In genomic region chr2:197784956-197785941, GRCh38 we compare ENCODE assay signal across 11 cellular contexts. TPM values are rescaled to one million over a fixed set of nuclear protein-coding genes. Genes with fewer than 3 reads are reported as not detected.
A peak's percentile ranks its signal among the peaks of the same experiment; 100 is the strongest.
DNase-seq lines count a peak whose midpoint lies in the region; ATAC-seq and TF ChIP-seq lines count a peak whose summit lies in the region.
"Had no signal": no experiment of that assay in that cellular context is flagged by ENCODE, and none has a peak within 500 bp of the region (broad histone marks: within the 10 kb centered on the region; RNA-seq: fewer than 3 reads in every experiment).

TSS of gene BOLL (minus strand) at chr2:197785319. CDS start at chr2:197781850, 3,469 bp downstream.

- H3K9ac ChIP-seq in trophoblast cell (ENCODE audit: low read length): no peak within 1 kb of the TSS

- H3K36me3 Mint-ChIP-seq in CD4-positive, alpha-beta T cell (ENCODE audit: low read depth): no peaks in the 10 kb centered on the region
- no peaks in the 10 kb centered on the region for H3K36me3 Mint-ChIP-seq in T-cell

- no peak within 1 kb of the TSS for H3K4ac ChIP-seq in trophoblast cell (ENCODE audit: low read depth, low read length)

- TF ChIP-seq EP300 in gastroesophageal sphincter (IDR thresholded peaks at IDR 0.05): no peak

- no peaks in the 10 kb centered on the region for H3K79me2 ChIP-seq in trophoblast cell (ENCODE audit: control insufficient read depth, insufficient read depth, low read length, poor library complexity)

- H3K27me3 Mint-ChIP-seq in CD4-positive, alpha-beta T cell: peaks cover 34% of the 10 kb centered on the region
- H3K27me3 Mint-ChIP-seq in T-cell: peaks cover 14 to 23% of the 10 kb centered on the region in 2 donors

- H3K4me1 ChIP-seq in gastroesophageal sphincter (peaks cover 0 to 13% (median 5%) of the 10 kb centered on the region in 3 donors), trophoblast cell (ENCODE audit: control insufficient read depth in 1 of 2, insufficient read depth in 2 of 2, low read length in 2 of 2) (peaks cover 4 to 7% of the 10 kb centered on the region in 2 experiments)

- no peaks in the 10 kb centered on the region for H3K4me1 Mint-ChIP-seq in CD4-positive, alpha-beta T cell (ENCODE audit: low read depth)
- H3K4me1 Mint-ChIP-seq in T-cell: peaks cover 0 to 1% (median 0%) of the 10 kb centered on the region in 3 donors

- H3K4me2 ChIP-seq in trophoblast cell (ENCODE audit: low read length): peak within 1 kb of the TSS; percentile 52

- POLR2A ChIA-PET in CD4-positive, alpha-beta T cell (lab: Charles Lee): no interaction called here
- POLR2A ChIA-PET in T-cell (lab: Charles Lee): no interaction called here

- no peak for DNase-seq in CD4-positive, alpha-beta T cell
- DNase-seq in T-cell (no peak), trophoblast cell (no peak), SKM-1 treated with dmso at 0.1 percent for 144 hours (lab: John Stamatoyannopoulos, UW; ENCODE audit: unreplicated experiment) (no peak), NCI-H187 (lab: John Stamatoyannopoulos, UW) (no peak)
- DNase-seq: DND-41 had no signal

- H3K27ac Mint-ChIP-seq in CD4-positive, alpha-beta T cell: no peak within 1 kb of the TSS
- no peak within 1 kb of the TSS for H3K27ac Mint-ChIP-seq in T-cell

- no peak within 1 kb of the TSS for H3K23ac ChIP-seq in trophoblast cell (ENCODE audit: low read length)

- no peak within 1 kb of the TSS for H2BK12ac ChIP-seq in trophoblast cell (ENCODE audit: low read length)

- no peak within 1 kb of the TSS for H2BK120ac ChIP-seq in trophoblast cell (ENCODE audit: insufficient read depth, low read length, poor library complexity)

- CTCF ChIA-PET in CD4-positive, alpha-beta T cell (lab: Charles Lee): no interaction called here
- CTCF ChIA-PET in T-cell (lab: Charles Lee): no interaction called here

- no peak for TF ChIP-seq POLR2A in gastroesophageal sphincter (IDR thresholded peaks at IDR 0.05)

- no peaks in the 10 kb centered on the region for H3K9me3 ChIP-seq in CD4-positive, alpha-beta T cell (ENCODE audit: control insufficient read depth, low read length)
- H3K9me3 ChIP-seq in gastroesophageal sphincter (no peaks in the 10 kb centered on the region), trophoblast cell (ENCODE audit: insufficient read depth, low read depth, low read length) (no peaks in the 10 kb centered on the region)

- H4K12ac ChIP-seq in trophoblast cell (ENCODE audit: low read depth, low read length): no peak within 1 kb of the TSS

- no peak for TF ChIP-seq CTCF in CD4-positive, alpha-beta T cell (IDR thresholded peaks at IDR 0.05)
- no peak for TF ChIP-seq CTCF in gastroesophageal sphincter (IDR thresholded peaks at IDR 0.05)

- H3K14ac ChIP-seq in trophoblast cell (ENCODE audit: low read length): no peak within 1 kb of the TSS

- no peak within 1 kb of the TSS for H3K18ac ChIP-seq in trophoblast cell (ENCODE audit: low read length)

- H2AFZ ChIP-seq in trophoblast cell (ENCODE audit: insufficient read depth, low read length, poor library complexity): peak within 1 kb of the TSS; percentile 23

- H3K4me3 ChIP-seq in gastroesophageal sphincter (peak within 1 kb of the TSS; percentile 1 to 45), trophoblast cell (ENCODE audit: low read depth, low read length) (no peak within 1 kb of the TSS)
- H3K4me3 ChIP-seq: SK-N-MC had no signal

- H4K8ac ChIP-seq in trophoblast cell (ENCODE audit: low read depth, low read length): no peak within 1 kb of the TSS

- no peak within 1 kb of the TSS for H2AK5ac ChIP-seq in trophoblast cell (ENCODE audit: low read length)

- H3K9me3 Mint-ChIP-seq in CD4-positive, alpha-beta T cell: no peaks in the 10 kb centered on the region
- H3K9me3 Mint-ChIP-seq in T-cell: no peaks in the 10 kb centered on the region

- no peak within 1 kb of the TSS for H4K91ac ChIP-seq in trophoblast cell (ENCODE audit: low read depth, low read length)

- intact Hi-C loops in CD4-positive, alpha-beta T cell (cut with DNase I, micrococcal nuclease): no loop called here

- H3K36me3 ChIP-seq in gastroesophageal sphincter: no peaks in the 10 kb centered on the region
- H3K36me3 ChIP-seq in trophoblast cell (ENCODE audit: control insufficient read depth in 1 of 2, insufficient read depth in 2 of 2, low read length in 2 of 2): no peaks in the 10 kb centered on the region

- no peak within 1 kb of the TSS for H2BK5ac ChIP-seq in trophoblast cell (ENCODE audit: low read depth, low read length, poor library complexity)

- H3K27ac ChIP-seq in CD4-positive, alpha-beta T cell (ENCODE audit: low read depth, low read length): no peak within 1 kb of the TSS
- H3K27ac ChIP-seq in gastroesophageal sphincter: no peak within 1 kb of the TSS
- H3K27ac ChIP-seq in trophoblast cell (ENCODE audit: low read depth, low read length): no peak within 1 kb of the TSS
- H3K27ac ChIP-seq: SK-N-MC had no signal

- WGBS in gastroesophageal sphincter (ENCODE audit: low coverage in 1 of 2), 2 donors: 97% methylated on average over 19 of the region's 80 CpGs; no CpG with 5 or more reads in 1 of the 2 donors
- no CpG with 5 or more reads among the region's 80 CpGs for WGBS in trophoblast cell (ENCODE audit: extremely low coverage, insufficient coverage, insufficient read length)

- H3K4me3 Mint-ChIP-seq in CD4-positive, alpha-beta T cell: peak within 1 kb of the TSS; percentile 82
- H3K4me3 Mint-ChIP-seq in T-cell: peak within 1 kb of the TSS; percentile 65 to 78 (median 77)

- peaks cover 13% of the 10 kb centered on the region for H3K27me3 ChIP-seq in CD4-positive, alpha-beta T cell (ENCODE audit: control insufficient read depth, insufficient read depth, low read length)
- H3K27me3 ChIP-seq in gastroesophageal sphincter (peaks cover 41% of the 10 kb centered on the region), trophoblast cell (ENCODE audit: insufficient read depth, low read length) (peaks cover 14% of the 10 kb centered on the region)

- no peaks in the 10 kb centered on the region for H3K79me1 ChIP-seq in trophoblast cell (ENCODE audit: low read length)

- no peak for ATAC-seq in CD4-positive, alpha-beta T cell (ENCODE audit: poor library complexity)
- ATAC-seq in T-cell (replicated peaks in 1 of 4): no peak
- ATAC-seq in gastroesophageal sphincter: no peak
- no peak for ATAC-seq in HG03571 (IDR thresholded peaks at IDR 0.05; ENCODE audit: unreplicated experiment)
- ATAC-seq in HG02973 (IDR thresholded peaks at IDR 0.05; ENCODE audit: unreplicated experiment): no peak

RNA-seq across cellular contexts. Expression of gene BOLL, which starts in this region (rescaled TPM):
- not detected for total RNA-seq in CD4-positive, alpha-beta T cell
- not detected for total RNA-seq in T-cell
- under 1 TPM in 1 of 4 donors, not detected in 3; 0.19 TPM for total RNA-seq in gastroesophageal sphincter
- polyA plus RNA-seq in trophoblast cell (2013): not detected in 2 replicates
- total RNA-seq: left colon had no signal
